1 cellular context compared by ENCODE assay signal in the genomic region with DNA sequence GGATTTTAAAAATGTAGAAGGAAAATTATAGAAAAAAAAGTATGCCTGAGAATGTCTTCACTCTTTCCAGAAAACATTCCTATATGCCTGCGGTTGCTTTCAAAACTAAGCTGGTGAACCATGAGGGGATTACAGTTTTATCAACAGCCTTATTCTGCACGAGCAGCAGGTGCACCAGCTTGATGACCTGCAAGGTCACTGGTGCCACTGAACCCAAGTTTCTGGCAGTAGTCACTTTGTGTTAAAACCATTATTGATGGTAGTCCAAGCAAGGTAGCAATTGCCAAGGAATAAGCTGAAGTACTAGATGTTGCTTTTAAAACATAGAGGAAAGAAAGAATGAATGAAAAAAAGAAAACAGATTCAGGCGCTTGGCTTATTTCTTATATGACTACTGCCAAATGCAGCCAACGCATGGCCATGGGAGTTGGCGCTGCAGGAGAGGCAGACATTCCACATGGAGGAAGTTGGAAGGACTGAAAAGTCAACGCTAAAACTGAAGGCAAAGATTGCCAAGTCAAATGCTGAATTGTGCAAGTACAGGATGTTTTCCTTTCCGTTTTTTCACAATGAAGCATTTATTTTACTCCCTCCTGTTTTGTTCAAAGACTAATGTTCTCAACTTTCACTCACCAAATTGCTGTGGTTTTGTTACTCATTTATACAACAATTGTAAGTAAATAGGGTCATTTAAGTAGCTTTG.
TF ChIP-seq lines count a peak whose summit lies in the region.

No MANE protein-coding gene starts in this region.

TF ChIP-seq in HepG2, 621 proteins besides CTCF, POLR2A, EP300 and RAD21 (continued from another document and continues in another):
- TF ChIP-seq LRRFIP1 (CRISPR knock-in tag; conservative IDR thresholded peaks at IDR 0.05) (no peak), TCF12 (IDR thresholded peaks at IDR 0.05) (no peak), TCF12 (CRISPR knock-in tag; IDR thresholded peaks at IDR 0.05) (no peak), CBFB (CRISPR knock-in tag; IDR thresholded peaks at IDR 0.05) (no peak), RBM39 (IDR thresholded peaks at IDR 0.05; ENCODE audit: low read depth, low read length, poor library complexity, severe bottlenecking) (no peak), JARID2 (CRISPR knock-in tag; IDR thresholded peaks at IDR 0.05; ENCODE audit: insufficient replicate concordance) (no peak), AGO1 (IDR thresholded peaks at IDR 0.05; ENCODE audit: low read depth, low read length, poor library complexity, severe bottlenecking) (no peak), MLX (CRISPR knock-in tag; IDR thresholded peaks at IDR 0.05) (no peak), ZNF564 (CRISPR knock-in tag; IDR thresholded peaks at IDR 0.05) (no peak), POGZ (CRISPR knock-in tag; IDR thresholded peaks at IDR 0.05) (peak; percentile 40), ATF3 (CRISPR knock-in tag; IDR thresholded peaks at IDR 0.05) (no peak), ELF3 (CRISPR knock-in tag; IDR thresholded peaks at IDR 0.05) (peak; percentile 90), TEAD3 (CRISPR knock-in tag; optimal IDR thresholded peaks at IDR 0.05; ENCODE audit: borderline replicate concordance) (peak; percentile 48), E2F2 (CRISPR knock-in tag; IDR thresholded peaks at IDR 0.05; ENCODE audit: borderline replicate concordance) (no peak), ZNF576 (CRISPR knock-in tag; IDR thresholded peaks at IDR 0.05) (no peak), ZMYM2 (CRISPR knock-in tag; IDR thresholded peaks at IDR 0.05) (no peak), GATAD2A (CRISPR knock-in tag; IDR thresholded peaks at IDR 0.05) (no peak; the same call in 1 of the 2 replicates), NCOA1 (CRISPR knock-in tag; IDR thresholded peaks at IDR 0.05) (no peak), ZNF326 (CRISPR knock-in tag; IDR thresholded peaks at IDR 0.05; ENCODE audit: borderline replicate concordance) (no peak), ZKSCAN5 (CRISPR knock-in tag; IDR thresholded peaks at IDR 0.05) (no peak), SMAD3 (CRISPR knock-in tag; IDR thresholded peaks at IDR 0.05) (no peak), SOX6 (IDR thresholded peaks at IDR 0.05) (no peak), SOX6 (CRISPR knock-in tag; IDR thresholded peaks at IDR 0.05) (peak; percentile 73), CREB1 (IDR thresholded peaks at IDR 0.05) (no peak), CREB1 (CRISPR knock-in tag; IDR thresholded peaks at IDR 0.05) (no peak), SRSF9 (IDR thresholded peaks at IDR 0.05; ENCODE audit: borderline replicate concordance, insufficient read depth, low read depth, low read length, poor library complexity, severe bottlenecking) (no peak), ZNF530 (CRISPR knock-in tag; IDR thresholded peaks at IDR 0.05; ENCODE audit: low read depth) (no peak), RXRB (CRISPR knock-in tag; IDR thresholded peaks at IDR 0.05; ENCODE audit: borderline replicate concordance) (peak; percentile 20; the same call in 1 of the 2 replicates), DRAP1 (CRISPR knock-in tag; IDR thresholded peaks at IDR 0.05) (no peak), EEA1 (CRISPR knock-in tag; IDR thresholded peaks at IDR 0.05; ENCODE audit: borderline replicate concordance) (no peak), ZNF251 (CRISPR knock-in tag; IDR thresholded peaks at IDR 0.05) (no peak), KAT7 (CRISPR knock-in tag; IDR thresholded peaks at IDR 0.05; ENCODE audit: borderline replicate concordance) (no peak), FOXP1 (IDR thresholded peaks at IDR 0.05) (no peak), FOXP1 (CRISPR knock-in tag; IDR thresholded peaks at IDR 0.05) (peak; percentile 62; the same call in 1 of the 2 replicates), HNRNPLL (IDR thresholded peaks at IDR 0.05; ENCODE audit: low read depth, low read length, poor library complexity, severe bottlenecking) (no peak), MBD4 (IDR thresholded peaks at IDR 0.05; ENCODE audit: borderline replicate concordance, low read length) (no peak), HHEX (CRISPR knock-in tag; IDR thresholded peaks at IDR 0.05) (no peak), CEBPG (CRISPR knock-in tag; IDR thresholded peaks at IDR 0.05) (peak; percentile 64), ETV5 (CRISPR knock-in tag; IDR thresholded peaks at IDR 0.05; ENCODE audit: borderline replicate concordance) (peak; percentile 78; the same call in 1 of the 2 replicates)
- TF ChIP-seq, protein P1, sequence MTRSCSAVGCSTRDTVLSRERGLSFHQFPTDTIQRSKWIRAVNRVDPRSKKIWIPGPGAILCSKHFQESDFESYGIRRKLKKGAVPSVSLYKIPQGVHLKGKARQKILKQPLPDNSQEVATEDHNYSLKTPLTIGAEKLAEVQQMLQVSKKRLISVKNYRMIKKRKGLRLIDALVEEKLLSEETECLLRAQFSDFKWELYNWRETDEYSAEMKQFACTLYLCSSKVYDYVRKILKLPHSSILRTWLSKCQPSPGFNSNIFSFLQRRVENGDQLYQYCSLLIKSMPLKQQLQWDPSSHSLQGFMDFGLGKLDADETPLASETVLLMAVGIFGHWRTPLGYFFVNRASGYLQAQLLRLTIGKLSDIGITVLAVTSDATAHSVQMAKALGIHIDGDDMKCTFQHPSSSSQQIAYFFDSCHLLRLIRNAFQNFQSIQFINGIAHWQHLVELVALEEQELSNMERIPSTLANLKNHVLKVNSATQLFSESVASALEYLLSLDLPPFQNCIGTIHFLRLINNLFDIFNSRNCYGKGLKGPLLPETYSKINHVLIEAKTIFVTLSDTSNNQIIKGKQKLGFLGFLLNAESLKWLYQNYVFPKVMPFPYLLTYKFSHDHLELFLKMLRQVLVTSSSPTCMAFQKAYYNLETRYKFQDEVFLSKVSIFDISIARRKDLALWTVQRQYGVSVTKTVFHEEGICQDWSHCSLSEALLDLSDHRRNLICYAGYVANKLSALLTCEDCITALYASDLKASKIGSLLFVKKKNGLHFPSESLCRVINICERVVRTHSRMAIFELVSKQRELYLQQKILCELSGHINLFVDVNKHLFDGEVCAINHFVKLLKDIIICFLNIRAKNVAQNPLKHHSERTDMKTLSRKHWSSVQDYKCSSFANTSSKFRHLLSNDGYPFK (CRISPR knock-in tag; IDR thresholded peaks at IDR 0.05; ENCODE audit: borderline replicate concordance): no peak
- TF ChIP-seq, protein P2, sequence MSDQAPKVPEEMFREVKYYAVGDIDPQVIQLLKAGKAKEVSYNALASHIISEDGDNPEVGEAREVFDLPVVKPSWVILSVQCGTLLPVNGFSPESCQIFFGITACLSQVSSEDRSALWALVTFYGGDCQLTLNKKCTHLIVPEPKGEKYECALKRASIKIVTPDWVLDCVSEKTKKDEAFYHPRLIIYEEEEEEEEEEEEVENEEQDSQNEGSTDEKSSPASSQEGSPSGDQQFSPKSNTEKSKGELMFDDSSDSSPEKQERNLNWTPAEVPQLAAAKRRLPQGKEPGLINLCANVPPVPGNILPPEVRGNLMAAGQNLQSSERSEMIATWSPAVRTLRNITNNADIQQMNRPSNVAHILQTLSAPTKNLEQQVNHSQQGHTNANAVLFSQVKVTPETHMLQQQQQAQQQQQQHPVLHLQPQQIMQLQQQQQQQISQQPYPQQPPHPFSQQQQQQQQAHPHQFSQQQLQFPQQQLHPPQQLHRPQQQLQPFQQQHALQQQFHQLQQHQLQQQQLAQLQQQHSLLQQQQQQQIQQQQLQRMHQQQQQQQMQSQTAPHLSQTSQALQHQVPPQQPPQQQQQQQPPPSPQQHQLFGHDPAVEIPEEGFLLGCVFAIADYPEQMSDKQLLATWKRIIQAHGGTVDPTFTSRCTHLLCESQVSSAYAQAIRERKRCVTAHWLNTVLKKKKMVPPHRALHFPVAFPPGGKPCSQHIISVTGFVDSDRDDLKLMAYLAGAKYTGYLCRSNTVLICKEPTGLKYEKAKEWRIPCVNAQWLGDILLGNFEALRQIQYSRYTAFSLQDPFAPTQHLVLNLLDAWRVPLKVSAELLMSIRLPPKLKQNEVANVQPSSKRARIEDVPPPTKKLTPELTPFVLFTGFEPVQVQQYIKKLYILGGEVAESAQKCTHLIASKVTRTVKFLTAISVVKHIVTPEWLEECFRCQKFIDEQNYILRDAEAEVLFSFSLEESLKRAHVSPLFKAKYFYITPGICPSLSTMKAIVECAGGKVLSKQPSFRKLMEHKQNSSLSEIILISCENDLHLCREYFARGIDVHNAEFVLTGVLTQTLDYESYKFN (CRISPR knock-in tag; conservative IDR thresholded peaks at IDR 0.05): peak; percentile 69
- TF ChIP-seq, protein P3, sequence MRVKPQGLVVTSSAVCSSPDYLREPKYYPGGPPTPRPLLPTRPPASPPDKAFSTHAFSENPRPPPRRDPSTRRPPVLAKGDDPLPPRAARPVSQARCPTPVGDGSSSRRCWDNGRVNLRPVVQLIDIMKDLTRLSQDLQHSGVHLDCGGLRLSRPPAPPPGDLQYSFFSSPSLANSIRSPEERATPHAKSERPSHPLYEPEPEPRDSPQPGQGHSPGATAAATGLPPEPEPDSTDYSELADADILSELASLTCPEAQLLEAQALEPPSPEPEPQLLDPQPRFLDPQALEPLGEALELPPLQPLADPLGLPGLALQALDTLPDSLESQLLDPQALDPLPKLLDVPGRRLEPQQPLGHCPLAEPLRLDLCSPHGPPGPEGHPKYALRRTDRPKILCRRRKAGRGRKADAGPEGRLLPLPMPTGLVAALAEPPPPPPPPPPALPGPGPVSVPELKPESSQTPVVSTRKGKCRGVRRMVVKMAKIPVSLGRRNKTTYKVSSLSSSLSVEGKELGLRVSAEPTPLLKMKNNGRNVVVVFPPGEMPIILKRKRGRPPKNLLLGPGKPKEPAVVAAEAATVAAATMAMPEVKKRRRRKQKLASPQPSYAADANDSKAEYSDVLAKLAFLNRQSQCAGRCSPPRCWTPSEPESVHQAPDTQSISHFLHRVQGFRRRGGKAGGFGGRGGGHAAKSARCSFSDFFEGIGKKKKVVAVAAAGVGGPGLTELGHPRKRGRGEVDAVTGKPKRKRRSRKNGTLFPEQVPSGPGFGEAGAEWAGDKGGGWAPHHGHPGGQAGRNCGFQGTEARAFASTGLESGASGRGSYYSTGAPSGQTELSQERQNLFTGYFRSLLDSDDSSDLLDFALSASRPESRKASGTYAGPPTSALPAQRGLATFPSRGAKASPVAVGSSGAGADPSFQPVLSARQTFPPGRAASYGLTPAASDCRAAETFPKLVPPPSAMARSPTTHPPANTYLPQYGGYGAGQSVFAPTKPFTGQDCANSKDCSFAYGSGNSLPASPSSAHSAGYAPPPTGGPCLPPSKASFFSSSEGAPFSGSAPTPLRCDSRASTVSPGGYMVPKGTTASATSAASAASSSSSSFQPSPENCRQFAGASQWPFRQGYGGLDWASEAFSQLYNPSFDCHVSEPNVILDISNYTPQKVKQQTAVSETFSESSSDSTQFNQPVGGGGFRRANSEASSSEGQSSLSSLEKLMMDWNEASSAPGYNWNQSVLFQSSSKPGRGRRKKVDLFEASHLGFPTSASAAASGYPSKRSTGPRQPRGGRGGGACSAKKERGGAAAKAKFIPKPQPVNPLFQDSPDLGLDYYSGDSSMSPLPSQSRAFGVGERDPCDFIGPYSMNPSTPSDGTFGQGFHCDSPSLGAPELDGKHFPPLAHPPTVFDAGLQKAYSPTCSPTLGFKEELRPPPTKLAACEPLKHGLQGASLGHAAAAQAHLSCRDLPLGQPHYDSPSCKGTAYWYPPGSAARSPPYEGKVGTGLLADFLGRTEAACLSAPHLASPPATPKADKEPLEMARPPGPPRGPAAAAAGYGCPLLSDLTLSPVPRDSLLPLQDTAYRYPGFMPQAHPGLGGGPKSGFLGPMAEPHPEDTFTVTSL (CRISPR knock-in tag; IDR thresholded peaks at IDR 0.05; ENCODE audit: borderline replicate concordance): peak; percentile 44; the same call in 1 of the 2 replicates
- TF ChIP-seq, protein P4, sequence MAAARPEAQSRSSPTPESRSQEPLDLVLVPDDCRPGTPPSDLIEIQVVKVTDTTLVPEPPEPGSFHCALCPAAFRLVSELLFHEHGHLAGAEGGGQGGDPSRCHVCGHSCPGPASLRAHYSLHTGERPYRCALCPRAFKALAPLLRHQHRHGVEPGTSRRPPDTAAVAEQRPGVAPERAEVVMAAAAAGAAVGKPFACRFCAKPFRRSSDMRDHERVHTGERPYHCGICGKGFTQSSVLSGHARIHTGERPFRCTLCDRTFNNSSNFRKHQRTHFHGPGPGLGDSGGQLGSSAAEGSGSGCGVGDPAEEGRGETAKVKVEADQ (CRISPR knock-in tag; IDR thresholded peaks at IDR 0.05; ENCODE audit: borderline replicate concordance): no peak
